In genomic region chr9:136266641-136267040, GRCh38 we compare ENCODE assay signal across 9 cellular contexts. TPM values are rescaled to one million over a fixed set of nuclear protein-coding genes. Genes with fewer than 3 reads are reported as not detected.
DNase-seq lines count a peak whose midpoint lies in the region; ATAC-seq and TF ChIP-seq lines count a peak whose summit lies in the region.
"Not testable (repeated sequence)": the region's sequence is repeated elsewhere in the genome, so short reads cannot be mapped to it uniquely, and the experiment has no call there.
"Had no signal": no experiment of that assay in that cellular context is flagged by ENCODE, and none has a peak within 500 bp of the region (broad histone marks: within the 10 kb centered on the region; RNA-seq: fewer than 3 reads in every experiment).

No MANE protein-coding gene starts in this region.

- not testable (repeated sequence) for H3K4me3 ChIP-seq in Caco-2 (ENCODE audit: low read depth, low read length)
- peak overlapping the region; percentile 27 for H3K4me3 ChIP-seq in MG63
- peak overlapping the region in 2 of 3 donors; percentile 39 to 56 for H3K4me3 ChIP-seq in right lobe of liver
- peak overlapping the region in 3 of 4 donors; percentile 44 to 49 (median 46) for H3K4me3 ChIP-seq in gastrocnemius medialis

- not testable (repeated sequence) for BruUV-seq in Caco-2 (replicated peaks; lab: Mats Ljungman, UMichigan)

- not testable (repeated sequence) for ATAC-seq in effector memory CD8-positive, alpha-beta T cell (replicated peaks); right lobe of liver; gastrocnemius medialis

- H3K27ac ChIP-seq in VCaP, result peak overlapping the region; percentile 75
- H3K27ac ChIP-seq in right lobe of liver, gastrocnemius medialis: not testable (repeated sequence)

- CTCF ChIA-PET in Caco-2 (lab: Charles Lee), result interaction anchor here (0.6 to 1.1 kb wide), 4 partner anchors 9 to 147 kb away, joined by 3 to 8 read pairs (median 6); no protein-coding TSS in a partner anchor
- CTCF ChIA-PET in activated naive CD4-positive, alpha-beta T cell treated with anti-CD3 and anti-CD28 coated beads, Interleukin-2, amount 10 ng/mL, durations not matched to agents 7 days and 5 days (lab: Charles Lee), result interaction anchor here (0.6 to 2.8 kb wide), 6 partner anchors 17 to 98 kb away, joined by 3 to 10 read pairs (median 4); no protein-coding TSS in a partner anchor

- not testable (repeated sequence) for H3K27me3 ChIP-seq in Caco-2 (replicated peaks; ENCODE audit: control insufficient read depth, insufficient read depth, low read length); MG63; right lobe of liver
- H3K27me3 ChIP-seq in gastrocnemius medialis, result peaks cover 15 to 29% (median 20%) of the 10 kb centered on the region in 3 donors

- not testable (repeated sequence) for H3K4me1 Mint-ChIP-seq in Caco-2 (ENCODE audit: low read depth, unreplicated experiment); effector memory CD8-positive, alpha-beta T cell (ENCODE audit: low read depth in 2 of 2)
- H3K4me1 Mint-ChIP-seq in activated naive CD4-positive, alpha-beta T cell treated with anti-CD3 and anti-CD28 coated beads, Interleukin-2, amount 10 ng/mL, durations not matched to agents 7 days and 5 days, result peaks cover 10% of the 10 kb centered on the region

- peak overlapping the region; percentile 55 for H3K27ac Mint-ChIP-seq in Caco-2 (ENCODE audit: unreplicated experiment)
- H3K27ac Mint-ChIP-seq in activated naive CD4-positive, alpha-beta T cell treated with anti-CD3 and anti-CD28 coated beads, Interleukin-2, amount 10 ng/mL, durations not matched to agents 7 days and 5 days, result not testable (repeated sequence)
- peak overlapping the region; percentile 41 to 84 for H3K27ac Mint-ChIP-seq in effector memory CD8-positive, alpha-beta T cell

- 92% methylated on average over 10 of the region's 18 CpGs for WGBS in right lobe of liver (ENCODE audit: insufficient coverage, low coverage, low lambda C conversion rate, missing lambda C conversion rate)

- DNase-seq in Caco-2; MG63; activated naive CD4-positive, alpha-beta T cell treated with anti-CD3 and anti-CD28 coated beads, Interleukin-2, amount 10 ng/mL, durations not matched to agents 7 days and 5 days; effector memory CD8-positive, alpha-beta T cell; right lobe of liver; gastrocnemius medialis: not testable (repeated sequence)

- POLR2A ChIA-PET in Caco-2 (lab: Charles Lee), result interaction anchor here (0.6 kb wide), 1 partner anchor 142 kb away, joined by 3 read pairs; no protein-coding TSS in a partner anchor

- H3K27me3 Mint-ChIP-seq in Caco-2 (ENCODE audit: insufficient read depth, unreplicated experiment); effector memory CD8-positive, alpha-beta T cell: not testable (repeated sequence)
- peaks cover 24% of the 10 kb centered on the region for H3K27me3 Mint-ChIP-seq in activated naive CD4-positive, alpha-beta T cell treated with anti-CD3 and anti-CD28 coated beads, Interleukin-2, amount 10 ng/mL, durations not matched to agents 7 days and 5 days

- H3K36me3 Mint-ChIP-seq in Caco-2 (ENCODE audit: insufficient read depth, unreplicated experiment); activated naive CD4-positive, alpha-beta T cell treated with anti-CD3 and anti-CD28 coated beads, Interleukin-2, amount 10 ng/mL, durations not matched to agents 7 days and 5 days; effector memory CD8-positive, alpha-beta T cell (ENCODE audit: insufficient read depth): not testable (repeated sequence)

- TF ChIP-seq CTCF in Caco-2 (IDR thresholded peaks at IDR 0.05; ENCODE audit: insufficient read depth in 1 of 2, low read depth in 1 of 2, low read length in 1 of 2, severe bottlenecking in 1 of 2, unreplicated experiment in 1 of 2); VCaP (conservative IDR thresholded peaks at IDR 0.05); right lobe of liver (IDR thresholded peaks at IDR 0.05); gastrocnemius medialis (IDR thresholded peaks at IDR 0.05 in 4 of 5, conservative IDR thresholded peaks at IDR 0.05 in 1 of 5): not testable (repeated sequence)

- H3K4me3 Mint-ChIP-seq in Caco-2 (ENCODE audit: unreplicated experiment), result peak overlapping the region; percentile 64
- peak overlapping the region; percentile 62 for H3K4me3 Mint-ChIP-seq in activated naive CD4-positive, alpha-beta T cell treated with anti-CD3 and anti-CD28 coated beads, Interleukin-2, amount 10 ng/mL, durations not matched to agents 7 days and 5 days
- peak overlapping the region; percentile 79 for H3K4me3 Mint-ChIP-seq in effector memory CD8-positive, alpha-beta T cell

- peaks cover 11% of the 10 kb centered on the region for H3K9me3 Mint-ChIP-seq in Caco-2 (ENCODE audit: unreplicated experiment)
- H3K9me3 Mint-ChIP-seq in activated naive CD4-positive, alpha-beta T cell treated with anti-CD3 and anti-CD28 coated beads, Interleukin-2, amount 10 ng/mL, durations not matched to agents 7 days and 5 days; effector memory CD8-positive, alpha-beta T cell: not testable (repeated sequence)

- H3K9me3 ChIP-seq in Caco-2, MG63, right lobe of liver, gastrocnemius medialis: not testable (repeated sequence)

- intact Hi-C loops in Caco-2 (cut with micrococcal nuclease; ENCODE audit: unreplicated experiment); right lobe of liver (cut with DNase I); gastrocnemius medialis (cut with DNase I; ENCODE audit: low total_unique reads): not testable (repeated sequence)

- not testable (repeated sequence) for H3K4me1 ChIP-seq in Caco-2, right lobe of liver, gastrocnemius medialis

- TF ChIP-seq POLR2A in right lobe of liver (IDR thresholded peaks at IDR 0.05); gastrocnemius medialis (IDR thresholded peaks at IDR 0.05): not testable (repeated sequence)

- H3K36me3 ChIP-seq in Caco-2 (ENCODE audit: control insufficient read depth, insufficient read depth, low read length); MG63; right lobe of liver; gastrocnemius medialis: not testable (repeated sequence)

- in situ Hi-C loops in gastrocnemius medialis (cut with MboI; ENCODE audit: low sequenced_read_pairs in 4 of 4), result not testable (repeated sequence)

RNA-seq across cellular contexts. Expression of gene QSOX2, which starts 21.0 kb away (rescaled TPM):
- 26.9 and 29.6 TPM in 2 replicates for total RNA-seq in Caco-2 (2022)
- total RNA-seq in MG63 (2014; rRNA removed; shearing (Covaris generic); ENCODE audit: low replicate concordance), result 22.7 and 28.2 TPM in 2 replicates
- 1 to 10 TPM; 2.9 to 8.7 (median 6.4) TPM for total RNA-seq in right lobe of liver
- 1 to 10 TPM; 3.3 to 5.8 (median 5.2) TPM for total RNA-seq in gastrocnemius medialis

RNA-seq across cellular contexts. Expression of gene CCDC187, which starts 37.3 kb away (rescaled TPM):
- 0.09 and 0.11 TPM in 2 replicates for total RNA-seq in Caco-2 (2022)
- 0.02 TPM in 1 of 2 replicates, not detected in the other for total RNA-seq in MG63 (2014; rRNA removed; shearing (Covaris generic); ENCODE audit: low replicate concordance)
- total RNA-seq in right lobe of liver, result under 1 TPM in 3 of 6 experiments, not detected in 3; 0.09 to 0.80 (median 0.62) TPM
- total RNA-seq in gastrocnemius medialis, result not detected
- total RNA-seq: mesenteric fat pad, osteoblast had no signal
